Comparison of ENCODE assay signal across 19 cellular contexts in the genomic region with DNA sequence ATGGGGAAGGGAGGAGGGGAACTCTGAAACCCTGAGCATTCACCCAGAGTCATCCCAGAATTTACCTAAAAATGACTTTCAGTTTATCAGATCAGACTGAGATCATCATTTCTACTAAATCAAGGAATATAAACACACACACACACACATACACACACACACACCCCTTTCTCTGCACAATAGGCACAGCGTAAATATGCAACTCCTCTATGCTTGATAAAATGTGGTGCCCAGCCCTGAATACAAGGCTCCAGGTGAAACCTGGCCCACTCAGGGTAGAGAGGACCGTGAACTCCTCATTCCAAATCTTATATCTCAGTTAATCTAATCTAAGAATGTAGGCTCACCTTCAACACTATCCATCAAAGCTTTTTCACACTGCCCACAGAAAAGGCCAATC. TPM values are rescaled to one million over a fixed set of nuclear protein-coding genes. Genes with fewer than 3 reads are reported as not detected.
DNase-seq lines count a peak whose midpoint lies in the region; ATAC-seq, FAIRE-seq and TF ChIP-seq lines count a peak whose summit lies in the region.
"Had no signal": no experiment of that assay in that cellular context is flagged by ENCODE, and none has a peak within 500 bp of the region (broad histone marks: within the 10 kb centered on the region; RNA-seq: fewer than 3 reads in every experiment).

No MANE protein-coding gene starts in this region.

- H3K9ac ChIP-seq in HUES64 (ENCODE audit: low read depth, low read length) (0 out of 2 replicates have a peak overlapping the region, but pooled peaks have one; percentile 15), HepG2 (ENCODE audit: insufficient read depth, low read depth, low read length) (no peak overlapping the region)
- H3K9ac ChIP-seq: KMS-11, SK-N-SH had no signal

- POLR2A ChIA-PET in WTC11 (lab: Charles Lee) (no interaction called here), HepG2 (lab: Yijun Ruan, JAX) (no interaction called here)

- peaks cover 7% of the 10 kb centered on the region for H3K9me3 ChIP-seq in HUES64 (ENCODE audit: insufficient read depth, low read depth, low read length)
- no peaks in the 10 kb centered on the region for H3K9me3 ChIP-seq in HepG2 (ENCODE audit: low read length)
- H3K9me3 ChIP-seq: SK-N-SH had no signal

- DNase-seq in WTC11 (ENCODE audit: low spot score) = no peak
- no peak for DNase-seq in HepG2 (ENCODE audit: low spot score)
- no peak for DNase-seq in type B pancreatic cell (ENCODE audit: extremely low spot score, unreplicated experiment)
- no peak for DNase-seq in stimulated activated CD4-positive, alpha-beta T cell treated with anti-CD3 and anti-CD28 coated beads, Interleukin-4, amount 100 ng/mL, for 1 hour
- DNase-seq: C1 segment of cervical spinal cord; CD8-positive, alpha-beta memory T cell; DMS79; GOT3; NCI-H1417; NCI-H187; NCI-H2227 treated with DMSO at 0.1 percent for 48 hours; NCI-H524; OCI-M1; Right ventricle myocardium superior; SK-N-SH had no signal

- no peak for ATAC-seq in WTC11
- ATAC-seq in HepG2 = peak; percentile 34
- ATAC-seq in GM18907 (IDR thresholded peaks at IDR 0.05; ENCODE audit: unreplicated experiment) = no peak
- ATAC-seq in GM21381 (IDR thresholded peaks at IDR 0.05; ENCODE audit: unreplicated experiment) = no peak

- intact Hi-C loops in HepG2 (cut with micrococcal nuclease; ENCODE audit: unreplicated experiment) = no loop called here

- no peaks in the 10 kb centered on the region for H3K27me3 ChIP-seq in HUES64 (ENCODE audit: insufficient read depth, low read length)
- no peaks in the 10 kb centered on the region for H3K27me3 ChIP-seq in HepG2 (ENCODE audit: control insufficient read depth in 1 of 2, insufficient read depth in 2 of 2, low read length in 2 of 2)

- in situ Hi-C loops in HepG2 (cut with HindIII; ENCODE audit: extremely low pct_ligation_motif_present, low pct_unique_long_range_greater_than_20kb) = no loop called here

- H3K4me3 ChIP-seq in HUES64 (ENCODE audit: low read length) (no peak overlapping the region), HepG2 (replicated peaks in 1 of 3; ENCODE audit: insufficient read depth in 1 of 3, low read depth in 2 of 3, low read length in 3 of 3) (no peak overlapping the region)

- no peak for FAIRE-seq in HepG2 (lab: Jason Lieb, UNC)

- CTCF ChIA-PET in WTC11 (lab: Charles Lee) = no interaction called here
- CTCF ChIA-PET in HepG2 (lab: Yijun Ruan, JAX; ENCODE audit: low intra/inter-chr PET ratio, low total read pairs) = no interaction called here

- BruUV-seq in HepG2 (replicated peaks; lab: Mats Ljungman, UMichigan) = no TSS peak

- no peak overlapping the region for H3K4me3 Mint-ChIP-seq in WTC11
- no peak overlapping the region for H3K4me3 Mint-ChIP-seq in type B pancreatic cell
- H3K4me3 Mint-ChIP-seq: CD8-positive, alpha-beta memory T cell had no signal

- TF ChIP-seq EP300 in HepG2 (IDR thresholded peaks at IDR 0.05; ENCODE audit: low read depth in 2 of 2, low read length in 2 of 2) = no peak
- no peak for TF ChIP-seq EP300 in HepG2 (CRISPR knock-in tag; IDR thresholded peaks at IDR 0.05; ENCODE audit: borderline replicate concordance)

- no peak overlapping the region for H3K4me2 ChIP-seq in HepG2 (ENCODE audit: low read depth, low read length)
- H3K4me2 ChIP-seq: KMS-11, SK-N-SH had no signal

- H3K4me1 ChIP-seq in HUES64 (ENCODE audit: insufficient read depth, low read length) (no peaks in the 10 kb centered on the region; the same call in 1 of the 2 replicates), HepG2 (ENCODE audit: insufficient read depth, low read length) (peaks cover 14% of the 10 kb centered on the region)

- H3K79me2 ChIP-seq in HepG2 (ENCODE audit: insufficient read depth, low read length) = no peaks in the 10 kb centered on the region

- no peaks in the 10 kb centered on the region for H4K20me1 ChIP-seq in HepG2 (ENCODE audit: insufficient read depth, low read length)

- peaks cover 9% of the 10 kb centered on the region for H3K4me1 Mint-ChIP-seq in WTC11
- H3K4me1 Mint-ChIP-seq in type B pancreatic cell (ENCODE audit: unreplicated experiment) = peaks cover 7% of the 10 kb centered on the region
- H3K4me1 Mint-ChIP-seq: CD8-positive, alpha-beta memory T cell had no signal

- peaks cover 25% of the 10 kb centered on the region for H3K36me3 Mint-ChIP-seq in WTC11
- H3K36me3 Mint-ChIP-seq in type B pancreatic cell = peaks cover 22% of the 10 kb centered on the region

- H3K9me3 Mint-ChIP-seq in WTC11 (peaks cover 20% of the 10 kb centered on the region), type B pancreatic cell (peaks cover 10% of the 10 kb centered on the region)

- TF ChIP-seq POLR2A in HepG2 (IDR thresholded peaks at IDR 0.05; ENCODE audit: insufficient read depth in 1 of 2, low read depth in 2 of 2, low read length in 2 of 2) = no peak

- no peak for TF ChIP-seq RAD21 in HepG2 (CRISPR knock-in tag; IDR thresholded peaks at IDR 0.05)

- peaks cover 10% of the 10 kb centered on the region for H3K36me3 ChIP-seq in HUES64 (ENCODE audit: insufficient read depth, low read length)
- peaks cover 2 to 15% of the 10 kb centered on the region in 2 experiments; a peak in 2 of 5 replicates for H3K36me3 ChIP-seq in HepG2 (replicated peaks in 1 of 2; ENCODE audit: control insufficient read depth in 1 of 2, insufficient read depth in 2 of 2, low read length in 2 of 2)

- WGBS in HUES64 = 73% methylated on average over 2 of the region's 2 CpGs
- 54% methylated on average over 2 of the region's 2 CpGs for WGBS in HepG2 (ENCODE audit: low lambda C conversion rate)

- H3K27ac Mint-ChIP-seq in WTC11 = peak overlapping the region; percentile 50; the same call in 1 of the 2 replicates
- H3K27ac Mint-ChIP-seq in type B pancreatic cell = peak overlapping the region; percentile 52
- H3K27ac Mint-ChIP-seq: CD8-positive, alpha-beta memory T cell had no signal

- H3K27ac ChIP-seq in HUES64 (ENCODE audit: low read depth, low read length) = no peak overlapping the region
- H3K27ac ChIP-seq in HepG2 (ENCODE audit: extremely low read length, insufficient read depth, low read length) = no peak overlapping the region
- H3K27ac ChIP-seq: KMS-11 had no signal

- no peak for TF ChIP-seq CTCF in WTC11 (IDR thresholded peaks at IDR 0.05)
- TF ChIP-seq CTCF in HepG2 (CRISPR knock-in tag; IDR thresholded peaks at IDR 0.05) = no peak
- no peak for TF ChIP-seq CTCF in type B pancreatic cell (conservative IDR thresholded peaks at IDR 0.05)

- no peaks in the 10 kb centered on the region for H3K27me3 Mint-ChIP-seq in WTC11 (ENCODE audit: low read depth)
- H3K27me3 Mint-ChIP-seq in type B pancreatic cell = no peaks in the 10 kb centered on the region

- no peak overlapping the region for H2AFZ ChIP-seq in HepG2 (ENCODE audit: low read length)

TF ChIP-seq in WTC11, 78 proteins besides CTCF, POLR2A, EP300 and RAD21:
- TF ChIP-seq FOXJ3 (CRISPR knock-in tag; IDR thresholded peaks at IDR 0.05; ENCODE audit: borderline replicate concordance) (no peak), ZNF263 (CRISPR knock-in tag; IDR thresholded peaks at IDR 0.05; ENCODE audit: low read depth) (no peak)
- TF ChIP-seq, protein P1, sequence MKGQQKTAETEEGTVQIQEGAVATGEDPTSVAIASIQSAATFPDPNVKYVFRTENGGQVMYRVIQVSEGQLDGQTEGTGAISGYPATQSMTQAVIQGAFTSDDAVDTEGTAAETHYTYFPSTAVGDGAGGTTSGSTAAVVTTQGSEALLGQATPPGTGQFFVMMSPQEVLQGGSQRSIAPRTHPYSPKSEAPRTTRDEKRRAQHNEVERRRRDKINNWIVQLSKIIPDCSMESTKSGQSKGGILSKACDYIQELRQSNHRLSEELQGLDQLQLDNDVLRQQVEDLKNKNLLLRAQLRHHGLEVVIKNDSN (CRISPR knock-in tag; IDR thresholded peaks at IDR 0.05) = no peak

TF ChIP-seq in HepG2, 621 proteins besides CTCF, POLR2A, EP300 and RAD21:
- TF ChIP-seq NR2F1 (CRISPR knock-in tag; IDR thresholded peaks at IDR 0.05) (no peak), NFE2 (CRISPR knock-in tag; IDR thresholded peaks at IDR 0.05) (no peak), NCOA1 (CRISPR knock-in tag; IDR thresholded peaks at IDR 0.05) (no peak), RBM39 (IDR thresholded peaks at IDR 0.05; ENCODE audit: low read depth, low read length, poor library complexity, severe bottlenecking) (no peak)

RNA-seq across cellular contexts. Expression of a gene that starts 31.8 kb away (rescaled TPM):
- polyA plus RNA-seq in HUES64 (2013, experiment 1 of 2) = 12.5 TPM
- polyA plus RNA-seq in HUES64 (2013, experiment 2 of 2) = 12.5 TPM
- 9.2 to 12.6 TPM (median 11.1 TPM) in 3 replicates for total RNA-seq in WTC11 (2021)
- 17.3 and 20.2 TPM in 2 replicates for total RNA-seq in HepG2 (2016; rRNA removed; fragmentation: Illumina TruSeq; extraction: Trizol)
- 10.1 and 11.0 TPM in 2 replicates for total RNA-seq in HepG2 (2016; cell fraction: cytosol; rRNA removed; fragmentation: Illumina TruSeq; extraction: Trizol; ENCODE audit: low read depth)
- 16.4 and 18.4 TPM in 2 replicates for total RNA-seq in HepG2 (2016; cell fraction: insoluble cytoplasmic fraction; rRNA removed; fragmentation: Illumina TruSeq; extraction: Trizol)
- 10.4 and 13.0 TPM in 2 replicates for total RNA-seq in HepG2 (2016; cell fraction: membrane; rRNA removed; fragmentation: Illumina TruSeq; extraction: Trizol)
- 16.5 and 18.0 TPM in 2 replicates for total RNA-seq in HepG2 (2016; cell fraction: nucleus; rRNA removed; fragmentation: Illumina TruSeq; extraction: Trizol)
- 12.0 and 14.1 TPM in 2 replicates for polyA plus RNA-seq in HepG2 (2011; rRNA removed)
- 9.2 and 14.0 TPM in 2 replicates for polyA plus RNA-seq in HepG2 (2011; cell fraction: cytosol; rRNA removed)
- polyA plus RNA-seq in HepG2 (2011; cell fraction: nucleus; rRNA removed) = 5.3 and 6.1 TPM in 2 replicates
- 7.1 and 10.9 TPM in 2 replicates for polyA plus RNA-seq in HepG2 (2012)
- polyA plus RNA-seq in HepG2 (2016; cell fraction: cytosol; fragmentation: Illumina TruSeq; extraction: Trizol; ENCODE audit: low read depth) = 3.1 and 3.3 TPM in 2 replicates
- 13.6 and 16.4 TPM in 2 replicates for polyA plus RNA-seq in HepG2 (2016; cell fraction: insoluble cytoplasmic fraction; fragmentation: Illumina TruSeq; extraction: Trizol; ENCODE audit: low read depth)
- 4.6 and 4.7 TPM in 2 replicates for polyA plus RNA-seq in HepG2 (2016; cell fraction: membrane; fragmentation: Illumina TruSeq; extraction: Trizol; ENCODE audit: low read depth)
- 13.1 and 19.4 TPM in 2 replicates for polyA plus RNA-seq in HepG2 (2016; cell fraction: nucleus; fragmentation: Illumina TruSeq; extraction: Trizol; ENCODE audit: insufficient read depth, low read depth)
- polyA minus RNA-seq in HepG2 (2011; rRNA and poly(A)+ RNA removed; ENCODE audit: low replicate concordance) = 13.8 and 17.5 TPM in 2 replicates
- polyA minus RNA-seq in HepG2 (2011; cell fraction: cytosol; rRNA and poly(A)+ RNA removed) = 7.5 and 11.2 TPM in 2 replicates
- 21.6 and 22.4 TPM in 2 replicates for polyA minus RNA-seq in HepG2 (2011; cell fraction: nucleus; rRNA and poly(A)+ RNA removed)
- 15.6 and 21.5 TPM in 2 replicates for total RNA-seq in type B pancreatic cell (ENCODE audit: low replicate concordance)
